ENCODE assay signal across 8 cellular contexts in genomic region chr2:8583400-8584173, GRCh38.
DNase-seq lines count a peak whose midpoint lies in the region; ATAC-seq and TF ChIP-seq lines count a peak whose summit lies in the region.

No MANE protein-coding gene starts in this region.

- H3K27me3 ChIP-seq in cardiac muscle cell = no peaks in the 10 kb centered on the region
- H3K27me3 ChIP-seq in tibial artery = no peaks in the 10 kb centered on the region

- H3K4me1 ChIP-seq in cardiac muscle cell (ENCODE audit: low read depth) = peaks cover 27% of the 10 kb centered on the region
- H3K4me1 ChIP-seq in tibial artery = peaks cover 0 to 17% (median 12%) of the 10 kb centered on the region in 4 donors

- intact Hi-C loops in posterior vena cava (cut with DNase I) (loop anchor here in 1 of 2 donors (1.0 kb wide), 1 partner anchor 17 kb away; no protein-coding TSS in a partner anchor), tibial artery (cut with DNase I; ENCODE audit: low total_unique reads) (no loop called here)

- H3K27ac ChIP-seq in 22Rv1 (0 out of 2 replicates have a peak overlapping the region, but pooled peaks have one; percentile 26), cardiac muscle cell (peak overlapping the region; percentile 67), tibial artery (peak overlapping the region; percentile 45 to 61)

- H3K36me3 ChIP-seq in cardiac muscle cell (no peaks in the 10 kb centered on the region), tibial artery (no peaks in the 10 kb centered on the region)

- peak; percentile 71 for DNase-seq in RKO (ENCODE audit: low spot score)
- peak; percentile 84 for DNase-seq in activated effector memory CD4-positive, alpha-beta T cell treated with anti-CD3 and anti-CD28 coated beads, Interleukin-2, amount 50 U/mL, for 16 hours
- DNase-seq in cardiac muscle cell (ENCODE audit: low read depth in 1 of 2, low spot score in 1 of 2) = peak; percentile 65 to 96
- DNase-seq in posterior vena cava (ENCODE audit: low spot score) = peak; percentile 97
- peak; percentile 90 to 96 for DNase-seq in tibial artery

- TF ChIP-seq CTCF in 22Rv1 (IDR thresholded peaks at IDR 0.05) = no peak
- TF ChIP-seq CTCF in cardiac muscle cell (IDR thresholded peaks at IDR 0.05; ENCODE audit: low read depth, low read length) = no peak
- TF ChIP-seq CTCF in tibial artery (IDR thresholded peaks at IDR 0.05) = no peak

- H3K4me3 ChIP-seq in cardiac muscle cell (no peak overlapping the region), tibial artery (peak overlapping the region; percentile 21 to 36)

- H3K9me3 ChIP-seq in cardiac muscle cell (ENCODE audit: low read depth) (no peaks in the 10 kb centered on the region), tibial artery (no peaks in the 10 kb centered on the region)

- peak; percentile 53 for TF ChIP-seq POLR2A in GM19099 (IDR thresholded peaks at IDR 0.05; ENCODE audit: extremely low read depth, insufficient read length, low read depth)

- peak; percentile 88 for ATAC-seq in HG03354 (IDR thresholded peaks at IDR 0.05; ENCODE audit: poor library complexity, severe bottlenecking, unreplicated experiment)
